In the genomic region with DNA sequence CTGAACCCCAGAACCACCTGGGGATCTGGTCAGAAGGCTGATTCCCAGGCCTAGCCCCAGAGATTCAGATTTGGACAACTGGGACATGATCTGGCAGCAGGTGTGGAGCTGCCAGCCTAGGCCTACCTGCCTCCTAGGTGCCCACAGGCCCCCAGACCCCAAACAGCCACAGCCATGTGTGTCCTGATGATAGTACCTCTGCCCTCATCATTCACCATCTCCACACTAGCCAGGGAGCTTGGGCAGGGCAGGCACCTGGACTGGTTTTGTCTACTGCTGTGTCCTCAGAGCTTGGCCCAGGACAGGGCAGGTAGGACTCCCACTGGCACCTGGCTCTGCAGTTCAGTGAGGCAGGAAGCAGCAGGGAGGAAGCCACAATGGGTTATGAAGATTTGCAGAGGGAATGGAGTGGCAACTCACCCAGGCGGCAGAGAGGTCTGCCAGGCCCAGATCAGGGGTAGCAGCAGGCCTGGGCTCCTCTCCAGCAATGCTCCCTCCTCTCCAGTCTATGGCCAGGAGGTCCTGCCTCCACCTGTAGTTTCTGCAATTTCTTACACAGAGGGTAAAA, we compare ENCODE assay signal across 9 cellular contexts. TPM values are rescaled to one million over a fixed set of nuclear protein-coding genes. Genes with fewer than 3 reads are reported as not detected.
DNase-seq lines count a peak whose midpoint lies in the region; ATAC-seq lines count a peak whose summit lies in the region.
"Had no signal": no experiment of that assay in that cellular context is flagged by ENCODE, and none has a peak within 500 bp of the region (broad histone marks: within the 10 kb centered on the region; RNA-seq: fewer than 3 reads in every experiment).

No MANE protein-coding gene starts in this region.

- no peaks in the 10 kb centered on the region for H3K9me3 ChIP-seq in iPS-18a (ENCODE audit: control insufficient read depth, low read depth, low read length)
- H3K9me3 ChIP-seq in thymus (ENCODE audit: control insufficient read depth): no peaks in the 10 kb centered on the region

- peaks cover 45% of the 10 kb centered on the region for H3K4me1 Mint-ChIP-seq in activated T-cell treated with anti-CD3 and anti-CD28 coated beads, Interleukin-2, amount 50 U/mL, for 24 hours (ENCODE audit: low read depth)
- H3K4me1 Mint-ChIP-seq in activated CD4-positive, alpha-beta memory T cell treated with anti-CD3 and anti-CD28 coated beads for 36 hours (ENCODE audit: low read depth): peaks cover 31% of the 10 kb centered on the region

- H3K9ac ChIP-seq in iPS-18a (ENCODE audit: low read length): no peak overlapping the region

- ATAC-seq in HG02642 (IDR thresholded peaks at IDR 0.05; ENCODE audit: poor library complexity, unreplicated experiment): no peak

- no peaks in the 10 kb centered on the region for H3K27me3 Mint-ChIP-seq in activated T-cell treated with anti-CD3 and anti-CD28 coated beads, Interleukin-2, amount 50 U/mL, for 24 hours
- no peaks in the 10 kb centered on the region for H3K27me3 Mint-ChIP-seq in activated CD4-positive, alpha-beta memory T cell treated with anti-CD3 and anti-CD28 coated beads for 36 hours

- 22% methylated on average over 1 of the region's 1 CpG for WGBS in thymus

- peaks cover 7% of the 10 kb centered on the region for H3K4me1 ChIP-seq in iPS-18a (ENCODE audit: control insufficient read depth, low read depth, low read length)
- H3K4me1 ChIP-seq in thymus (ENCODE audit: control insufficient read depth, insufficient read depth, low read length): peaks cover 14% of the 10 kb centered on the region

- H3K4me3 ChIP-seq in iPS-18a (ENCODE audit: low read length) (peak overlapping the region; percentile 82), thymus (ENCODE audit: low read length) (peak overlapping the region; percentile 97)

- H3K27me3 ChIP-seq in iPS-18a (ENCODE audit: control insufficient read depth, insufficient read depth, low read length) (no peaks in the 10 kb centered on the region), thymus (ENCODE audit: control insufficient read depth, insufficient read depth) (no peaks in the 10 kb centered on the region)

- H3K36me3 Mint-ChIP-seq in activated T-cell treated with anti-CD3 and anti-CD28 coated beads, Interleukin-2, amount 50 U/mL, for 24 hours (ENCODE audit: low read depth): peaks cover 6% of the 10 kb centered on the region
- H3K36me3 Mint-ChIP-seq in activated CD4-positive, alpha-beta memory T cell treated with anti-CD3 and anti-CD28 coated beads for 36 hours: peaks cover 8% of the 10 kb centered on the region

- peak overlapping the region; percentile 91 for H3K4me3 Mint-ChIP-seq in activated T-cell treated with anti-CD3 and anti-CD28 coated beads, Interleukin-2, amount 50 U/mL, for 24 hours
- peak overlapping the region; percentile 93 for H3K4me3 Mint-ChIP-seq in activated CD4-positive, alpha-beta memory T cell treated with anti-CD3 and anti-CD28 coated beads for 36 hours

- POLR2A ChIA-PET in activated CD4-positive, alpha-beta memory T cell treated with anti-CD3 and anti-CD28 coated beads for 36 hours (lab: Charles Lee): interaction anchor here (0.6 to 3.9 kb wide), 6 partner anchors 30 to 287 kb away, joined by 3 to 26 read pairs (median 4); a partner anchor contains a TSS

- H3K36me3 ChIP-seq in iPS-18a (ENCODE audit: control insufficient read depth, low read depth, low read length): no peaks in the 10 kb centered on the region
- H3K36me3 ChIP-seq in thymus (ENCODE audit: control insufficient read depth, insufficient read depth): peaks cover 5% of the 10 kb centered on the region

- no peak overlapping the region for H3K27ac ChIP-seq in iPS-18a (ENCODE audit: low read length)
- no peak overlapping the region for H3K27ac ChIP-seq in thymus (ENCODE audit: low read depth)

- intact Hi-C loops in activated CD4-positive, alpha-beta memory T cell treated with anti-CD3 and anti-CD28 coated beads for 36 hours (cut with micrococcal nuclease): no loop called here

- CTCF ChIA-PET in activated CD4-positive, alpha-beta memory T cell treated with anti-CD3 and anti-CD28 coated beads for 36 hours (lab: Charles Lee): interaction anchor here (0.9 kb wide), 1 partner anchor 343 kb away, joined by 3 read pairs; no protein-coding TSS in a partner anchor

- peak; percentile 46 for DNase-seq in activated T-cell treated with anti-CD3 and anti-CD28 coated beads, Interleukin-2, amount 50 U/mL, for 24 hours
- DNase-seq in activated T-cell treated with anti-CD3 and anti-CD28 coated beads, Interleukin-2, amount 50 U/mL, for 1 hour: no peak
- peak; percentile 24 for DNase-seq in activated CD4-positive, alpha-beta memory T cell treated with anti-CD3 and anti-CD28 coated beads for 36 hours
- DNase-seq in OCI-M2 (lab: John Stamatoyannopoulos, UW; ENCODE audit: unreplicated experiment) (no peak), NCI-H2196 (lab: John Stamatoyannopoulos, UW; ENCODE audit: unreplicated experiment) (no peak)
- DNase-seq: GDM1 had no signal

- H3K9me3 Mint-ChIP-seq in activated T-cell treated with anti-CD3 and anti-CD28 coated beads, Interleukin-2, amount 50 U/mL, for 24 hours: no peaks in the 10 kb centered on the region
- no peaks in the 10 kb centered on the region for H3K9me3 Mint-ChIP-seq in activated CD4-positive, alpha-beta memory T cell treated with anti-CD3 and anti-CD28 coated beads for 36 hours

- peak overlapping the region; percentile 27 for H3K27ac Mint-ChIP-seq in activated T-cell treated with anti-CD3 and anti-CD28 coated beads, Interleukin-2, amount 50 U/mL, for 24 hours
- H3K27ac Mint-ChIP-seq in activated CD4-positive, alpha-beta memory T cell treated with anti-CD3 and anti-CD28 coated beads for 36 hours: peak overlapping the region; percentile 64

RNA-seq across cellular contexts. Expression of a gene that starts 34.8 kb away (rescaled TPM):
- total RNA-seq in activated CD4-positive, alpha-beta memory T cell treated with anti-CD3 and anti-CD28 coated beads for 36 hours: 10 to 100 TPM; 58.4 to 61.5 TPM
- polyA plus RNA-seq in thymus: 59.4 TPM

Comparison
In these comparisons a context has a peak if more than half of its experiments do, and no peak if none do; other contexts are left out.
1. DNase-seq: peak in activated T-cell treated with anti-CD3 and anti-CD28 coated beads, Interleukin-2, amount 50 U/mL, for 24 hours (single experiment) and activated CD4-positive, alpha-beta memory T cell treated with anti-CD3 and anti-CD28 coated beads for 36 hours (single experiment); none in activated T-cell treated with anti-CD3 and anti-CD28 coated beads, Interleukin-2, amount 50 U/mL, for 1 hour (single experiment), OCI-M2 (single experiment) and NCI-H2196 (single experiment).